ENCODE assay signal across 8 cellular contexts in genomic region chr9:99819484-99820329, GRCh38. TPM values are rescaled to one million over a fixed set of nuclear protein-coding genes. Genes with fewer than 3 reads are reported as not detected.
DNase-seq lines count a peak whose midpoint lies in the region; TF ChIP-seq lines count a peak whose summit lies in the region.

No MANE protein-coding gene starts in this region.

- H3K4me2 ChIP-seq in Loucy (ENCODE audit: low read depth, low read length, poor library complexity, severe bottlenecking) (peak overlapping the region; percentile 93), neural progenitor cell (peak overlapping the region; percentile 98)

- H3K27me3 Mint-ChIP-seq in neural progenitor cell (ENCODE audit: insufficient read depth, low read depth): peaks cover 19% of the 10 kb centered on the region

- H3K9me3 ChIP-seq in Loucy (ENCODE audit: insufficient read depth, low read depth, low read length) (no peaks in the 10 kb centered on the region), neural progenitor cell (ENCODE audit: low read depth) (no peaks in the 10 kb centered on the region), stomach smooth muscle (ENCODE audit: control insufficient read depth in 2 of 2, low read length in 2 of 2) (no peaks in the 10 kb centered on the region)

- no peaks in the 10 kb centered on the region for H3K36me3 Mint-ChIP-seq in neural progenitor cell

- in situ Hi-C loops in G401 (cut with HindIII; ENCODE audit: low sequenced_read_pairs): no loop called here

- H3F3A ChIP-seq in Loucy (ENCODE audit: low read depth): peaks cover 6% of the 10 kb centered on the region; the same call in 1 of the 2 replicates
- H3F3A ChIP-seq in neural progenitor cell (ENCODE audit: low read depth): peaks cover 54% of the 10 kb centered on the region

- H3K27ac ChIP-seq in neural progenitor cell: peak overlapping the region; percentile 96
- peak overlapping the region; percentile 94 for H3K27ac ChIP-seq in stomach smooth muscle (ENCODE audit: low read length)

- H4K20me1 ChIP-seq in Loucy (ENCODE audit: insufficient read depth, low read length, poor library complexity, severe bottlenecking): no peaks in the 10 kb centered on the region
- peaks cover 38% of the 10 kb centered on the region for H4K20me1 ChIP-seq in neural progenitor cell (ENCODE audit: low read depth)

- peak overlapping the region; percentile 81 for H3K9ac ChIP-seq in Loucy (ENCODE audit: low read depth, low read length, poor library complexity, severe bottlenecking)
- H3K9ac ChIP-seq in neural progenitor cell: peak overlapping the region; percentile 93
- peak overlapping the region; percentile 90 to 94 for H3K9ac ChIP-seq in stomach smooth muscle (ENCODE audit: low read length in 2 of 2)

- 0 out of 2 replicates have a peak, but pooled peaks have one; percentile 3 for TF ChIP-seq CTCF in Loucy (conservative IDR thresholded peaks at IDR 0.05; ENCODE audit: low read length)
- no peak for TF ChIP-seq CTCF in fibroblast of villous mesenchyme (IDR thresholded peaks at IDR 0.05; ENCODE audit: insufficient read depth, low read depth, low read length)
- TF ChIP-seq CTCF in neural progenitor cell (IDR thresholded peaks at IDR 0.05): no peak

- H3K4me3 Mint-ChIP-seq in neural progenitor cell: peak overlapping the region; percentile 86

- peak; percentile 72 for TF ChIP-seq POLR2A in Raji (IDR thresholded peaks at IDR 0.05; ENCODE audit: insufficient read depth, low read depth, low read length)

- H3K4me3 ChIP-seq in H7 (ENCODE audit: insufficient read depth, low read depth, low read length): peak overlapping the region; percentile 86
- peak overlapping the region; percentile 81 for H3K4me3 ChIP-seq in Loucy (ENCODE audit: low read length, poor library complexity, severe bottlenecking)
- H3K4me3 ChIP-seq in fibroblast of villous mesenchyme (ENCODE audit: low read depth, low read length): peak overlapping the region; percentile 91
- peak overlapping the region; percentile 93 for H3K4me3 ChIP-seq in neural progenitor cell
- H3K4me3 ChIP-seq in stomach smooth muscle (ENCODE audit: low read length in 2 of 2): peak overlapping the region; percentile 85 to 92

- peaks cover 54% of the 10 kb centered on the region for H3K4me1 ChIP-seq in Loucy (ENCODE audit: insufficient read depth, low read length, poor library complexity, severe bottlenecking)
- H3K4me1 ChIP-seq in neural progenitor cell: peaks cover 27% of the 10 kb centered on the region
- peaks cover 34% of the 10 kb centered on the region for H3K4me1 ChIP-seq in stomach smooth muscle (ENCODE audit: control insufficient read depth, insufficient read depth, low read length)

- H2AFZ ChIP-seq in Loucy (ENCODE audit: low read length): peak overlapping the region; percentile 91
- H2AFZ ChIP-seq in neural progenitor cell (replicated peaks): peak overlapping the region; percentile 88

- H3K4me1 Mint-ChIP-seq in neural progenitor cell: peaks cover 37% of the 10 kb centered on the region

- H3K27me3 ChIP-seq in H7 (ENCODE audit: control insufficient read depth, insufficient read depth, low read length): peaks cover 45% of the 10 kb centered on the region
- peaks cover 4% of the 10 kb centered on the region for H3K27me3 ChIP-seq in Loucy (ENCODE audit: insufficient read depth, low read length, poor library complexity, severe bottlenecking)
- H3K27me3 ChIP-seq in neural progenitor cell: peaks cover 40% of the 10 kb centered on the region
- peaks cover 0 to 5% of the 10 kb centered on the region in 2 donors for H3K27me3 ChIP-seq in stomach smooth muscle (ENCODE audit: control insufficient read depth in 1 of 2, insufficient read depth in 2 of 2, low read length in 2 of 2)

- peak overlapping the region; percentile 97 for H3K27ac Mint-ChIP-seq in neural progenitor cell

- H3K36me3 ChIP-seq in H7 (replicated peaks; ENCODE audit: control insufficient read depth, insufficient read depth, low read length) (no peaks in the 10 kb centered on the region), Loucy (ENCODE audit: insufficient read depth, low read length) (no peaks in the 10 kb centered on the region), neural progenitor cell (no peaks in the 10 kb centered on the region), stomach smooth muscle (ENCODE audit: control insufficient read depth in 2 of 2, insufficient read depth in 2 of 2, low read length in 2 of 2) (no peaks in the 10 kb centered on the region)

- H3K79me2 ChIP-seq in Loucy (ENCODE audit: insufficient read depth, low read length) (no peaks in the 10 kb centered on the region; the same call in 1 of the 2 replicates), neural progenitor cell (ENCODE audit: low read depth) (peaks cover 46% of the 10 kb centered on the region)

- H3K9me2 ChIP-seq in Loucy (replicated peaks; ENCODE audit: low read depth, low read length): no peaks in the 10 kb centered on the region

- DNase-seq in G401 (ENCODE audit: low spot score) (peak; percentile 94), H7 (peak; percentile 96), activated gamma-delta T cell (lab: John Stamatoyannopoulos, UW) (peak; percentile 98), fibroblast of villous mesenchyme (ENCODE audit: low read depth) (peak; percentile 98), neural progenitor cell (ENCODE audit: low spot score) (peak; percentile 98)

- H3K9me3 Mint-ChIP-seq in neural progenitor cell: peaks cover 1% of the 10 kb centered on the region

RNA-seq across cellular contexts. Expression of gene NR4A3, which starts 2.0 kb away (rescaled TPM):
- not detected in 2 replicates for total RNA-seq in G401 (2014; rRNA removed; shearing (Covaris generic))
- total RNA-seq in H7 (2014; rRNA removed; shearing (Covaris generic)): 0.10 and 0.18 TPM in 2 replicates
- under 0.01 TPM in 2 replicates for total RNA-seq in fibroblast of villous mesenchyme
- 0.26 and 0.59 TPM in 2 replicates for total RNA-seq in neural progenitor cell (ENCODE audit: low replicate concordance)

Comparison
In these comparisons a context has a peak if more than half of its experiments do, and no peak if none do; other contexts are left out.
1. Peak in every context shown above with its lines: DNase-seq, H3K4me3 ChIP-seq and H3K27ac ChIP-seq.